ENCODE assay signal across 28 cellular contexts in genomic region chr7:67564978-67565377, GRCh38.
"Had no signal": no experiment of that assay in that cellular context is flagged by ENCODE, and none has a peak within 500 bp of the region (broad histone marks: within the 10 kb centered on the region; RNA-seq: fewer than 3 reads in every experiment).

No MANE protein-coding gene starts in this region.

- H3K27ac Mint-ChIP-seq: immature natural killer cell; mesothelial cell of epicardium; naive thymus-derived CD4-positive, alpha-beta T cell; natural killer cell treated with Interleukin-12 subunit alpha and Interleukin-12 subunit beta and Interleukin-15 and Interleukin-18, amount 100 ng/mL, for 72 hours; stimulated activated naive B cell treated with anti-CD40 and anti-IgM and Interleukin-4, amounts not matched to agents 10 μg/mL and 1 μg/mL and 100 μg/mL, for 72 hours had no signal

- H3K4me3 ChIP-seq: left ventricle myocardium inferior, lung, pancreas, prostate gland, right lobe of liver, skin epidermis, stomach, testis, thyroid gland, upper lobe of right lung had no signal

- H3K27me3 Mint-ChIP-seq: natural killer cell treated with Interleukin-12 subunit alpha and Interleukin-12 subunit beta and Interleukin-15 and Interleukin-18, amount 100 ng/mL, for 72 hours; stimulated activated naive B cell treated with anti-CD40 and anti-IgM and Interleukin-4, amounts not matched to agents 10 μg/mL and 1 μg/mL and 100 μg/mL, for 72 hours had no signal

- H3K4me1 Mint-ChIP-seq: immature natural killer cell; mesothelial cell of epicardium; naive thymus-derived CD4-positive, alpha-beta T cell; neural crest cell; stimulated activated naive B cell treated with anti-CD40 and anti-IgM and Interleukin-4, amounts not matched to agents 10 μg/mL and 1 μg/mL and 100 μg/mL, for 72 hours had no signal

- H3K36me3 ChIP-seq: left ventricle myocardium inferior, pancreas, prostate gland, right lobe of liver, stomach, thyroid gland, upper lobe of right lung had no signal

- H3K27me3 ChIP-seq: pancreas, right lobe of liver, stomach, testis, thyroid gland, upper lobe of right lung had no signal

- H3K4me3 Mint-ChIP-seq: immature natural killer cell; mesothelial cell of epicardium; naive thymus-derived CD4-positive, alpha-beta T cell; natural killer cell treated with Interleukin-12 subunit alpha and Interleukin-12 subunit beta and Interleukin-15 and Interleukin-18, amount 100 ng/mL, for 72 hours; neural crest cell; stimulated activated naive B cell treated with anti-CD40 and anti-IgM and Interleukin-4, amounts not matched to agents 10 μg/mL and 1 μg/mL and 100 μg/mL, for 72 hours had no signal

- H3K4me1 ChIP-seq: left ventricle myocardium inferior, pancreas, prostate gland, right lobe of liver, stomach, testis, thyroid gland, upper lobe of right lung had no signal

- H3K9me3 ChIP-seq: pancreas, prostate gland, right lobe of liver, testis, thyroid gland, upper lobe of right lung had no signal

- DNase-seq: hippocampal formation; immature natural killer cell; kidney; left ventricle myocardium inferior; mesendoderm; naive thymus-derived CD4-positive, alpha-beta T cell; nucleus accumbens; pancreas; posterior cingulate gyrus; right lobe of liver; stimulated activated CD4-positive, alpha-beta T cell treated with anti-CD3 and anti-CD28 coated beads, Interleukin-12 subunit alpha, Interleukin-12 subunit beta, amount 100 ng/mL, for 4 hours; stimulated activated CD4-positive, alpha-beta T cell treated with anti-CD3 and anti-CD28 coated beads, Interleukin-15, amount 100 ng/mL, for 24 hours; stimulated activated CD4-positive, alpha-beta T cell treated with anti-CD3 and anti-CD28 coated beads, Interleukin-2, amount 100 ng/mL, for 24 hours; stimulated activated CD4-positive, alpha-beta T cell treated with anti-CD3 and anti-CD28 coated beads, Interleukin-4, amount 100 ng/mL, for 1 hour; stimulated activated naive B cell treated with anti-CD40 and anti-IgM and Interleukin-4, amounts not matched to agents 10 μg/mL and 1 μg/mL and 100 μg/mL, for 72 hours; stimulated activated naive CD8-positive, alpha-beta T cell treated with anti-CD3 and anti-CD28 coated beads, Interleukin-15, Interleukin-2, amounts not matched to agents 100 U/mL and 50 U/mL, for 24 hours; stomach; testis; thyroid gland; trophoblast cell; upper lobe of right lung had no signal

- H3K27ac ChIP-seq: left ventricle myocardium inferior, pancreas, prostate gland, right lobe of liver, stomach, testis, thyroid gland, upper lobe of right lung had no signal

- H3K36me3 Mint-ChIP-seq: immature natural killer cell; mesothelial cell of epicardium; naive thymus-derived CD4-positive, alpha-beta T cell; natural killer cell treated with Interleukin-12 subunit alpha and Interleukin-12 subunit beta and Interleukin-15 and Interleukin-18, amount 100 ng/mL, for 72 hours; stimulated activated naive B cell treated with anti-CD40 and anti-IgM and Interleukin-4, amounts not matched to agents 10 μg/mL and 1 μg/mL and 100 μg/mL, for 72 hours had no signal

- ATAC-seq: left colon; naive thymus-derived CD4-positive, alpha-beta T cell; natural killer cell treated with Interleukin-12 subunit alpha and Interleukin-12 subunit beta and Interleukin-15 and Interleukin-18, amount 100 ng/mL, for 72 hours; right lobe of liver; stimulated activated naive B cell treated with anti-CD40 and anti-IgM and Interleukin-4, amounts not matched to agents 10 μg/mL and 1 μg/mL and 100 μg/mL, for 72 hours; stimulated activated naive CD8-positive, alpha-beta T cell treated with anti-CD3 and anti-CD28 coated beads, Interleukin-15, Interleukin-2, amounts not matched to agents 100 U/mL and 50 U/mL, for 24 hours; upper lobe of right lung had no signal
